Comparison of ENCODE assay signal across 8 cellular contexts in genomic region chr10:112375721-112376577, GRCh38. TPM values are rescaled to one million over a fixed set of nuclear protein-coding genes. Genes with fewer than 3 reads are reported as not detected.
DNase-seq lines count a peak whose midpoint lies in the region; ATAC-seq and TF ChIP-seq lines count a peak whose summit lies in the region.

No MANE protein-coding gene starts in this region.

- H3K27ac ChIP-seq in HL-60 (replicated peaks) = peak overlapping the region; percentile 91
- peak overlapping the region; percentile 87 to 93 (median 90) for H3K27ac ChIP-seq in upper lobe of left lung

- H3K27me3 ChIP-seq in HL-60 (ENCODE audit: insufficient read depth, poor library complexity, severe bottlenecking) (no peaks in the 10 kb centered on the region), upper lobe of left lung (no peaks in the 10 kb centered on the region)

- peak in 2 of 4 donors; percentile 13 to 68 for TF ChIP-seq POLR2A in upper lobe of left lung (IDR thresholded peaks at IDR 0.05)

- DNase-seq in DMS53 treated with DMSO at 0.1 percent for 48 hours (lab: John Stamatoyannopoulos, UW; ENCODE audit: unreplicated experiment) (peak; percentile 35), HL-60 (ENCODE audit: low read depth in 1 of 2, low spot score in 1 of 2) (peak; percentile 35 to 65), myocyte (ENCODE audit: low read depth) (peak; percentile 16), upper lobe of left lung (peak; percentile 28 to 78), NCI-H2171 (lab: John Stamatoyannopoulos, UW) (no peak)
- peak; percentile 8 to 17 (median 16) for DNase-seq in activated CD4-positive, CD25-positive, alpha-beta regulatory T cell (lab: John Stamatoyannopoulos, UW)
- peak; percentile 23 for DNase-seq in effector CD4-positive, alpha-beta T cell

- H3K4me1 ChIP-seq in upper lobe of left lung = peaks cover 25 to 56% (median 34%) of the 10 kb centered on the region in 4 donors

- peaks cover 0 to 6% (median 0%) of the 10 kb centered on the region in 4 donors for H3K36me3 ChIP-seq in upper lobe of left lung

- peak overlapping the region; percentile 61 for H3K4me3 ChIP-seq in HL-60 (replicated peaks; ENCODE audit: insufficient read depth, low read length)
- H3K4me3 ChIP-seq in upper lobe of left lung = peak overlapping the region; percentile 23 to 61 (median 52)

- TF ChIP-seq CTCF in HL-60 (IDR thresholded peaks at IDR 0.05; ENCODE audit: insufficient read depth, low read length) (no peak), upper lobe of left lung (IDR thresholded peaks at IDR 0.05) (peak in 1 of 6 experiments; percentile 14)

- ATAC-seq in GM21360 (IDR thresholded peaks at IDR 0.05; ENCODE audit: unreplicated experiment) (peak; percentile 73), upper lobe of left lung (ENCODE audit: low FRiP score in 2 of 2) (peak; percentile 87 to 91)

- 19 to 21% methylated on average over 24 of the region's 24 CpGs for WGBS in upper lobe of left lung, 2 donors

- no peak for TF ChIP-seq EP300 in upper lobe of left lung (IDR thresholded peaks at IDR 0.05)

- no peaks in the 10 kb centered on the region for H3K9me3 ChIP-seq in upper lobe of left lung

RNA-seq across cellular contexts. Expression of gene ACSL5, which starts 2.0 kb away (rescaled TPM):
- 0.52 and 0.88 TPM in 2 replicates for total RNA-seq in myocyte
- polyA plus RNA-seq in myocyte (2012) = 0.14 TPM
- 10 to 100 TPM; 33.2 to 73.0 (median 62.0) TPM for total RNA-seq in upper lobe of left lung

Comparison
In these comparisons a context has a peak if more than half of its experiments do, and no peak if none do; other contexts are left out.
1. RNA of gene ACSL5, which starts 2.0 kb away (total RNA-seq): 33.2 to 73.0 TPM in upper lobe of left lung; 0.52 to 0.88 TPM in myocyte; every median in the first group is over 10 times any median in the second.